ENCODE assay signal across 13 cellular contexts in genomic region chr11:16860632-16861031, GRCh38.
DNase-seq lines count a peak whose midpoint lies in the region; ATAC-seq and TF ChIP-seq lines count a peak whose summit lies in the region.
"Had no signal": no experiment of that assay in that cellular context is flagged by ENCODE, and none has a peak within 500 bp of the region (broad histone marks: within the 10 kb centered on the region; RNA-seq: fewer than 3 reads in every experiment).

No MANE protein-coding gene starts in this region.

- DNase-seq in G401 (ENCODE audit: low spot score) (peak; percentile 14), NCI-H69 (lab: John Stamatoyannopoulos, UW) (peak; percentile 15), choroid plexus epithelial cell (ENCODE audit: low read depth) (peak; percentile 25), renal cortical epithelial cell (ENCODE audit: low read depth) (peak; percentile 41), DMS79 treated with DMSO at 0.1 percent for 48 hours (lab: John Stamatoyannopoulos, UW) (no peak)
- DNase-seq: CD8-positive, alpha-beta memory T cell; HFFc6; NCI-H1092 treated with DMSO at 0.1 percent for 48 hours; NCI-H1694; NCI-H774 had no signal

- no peak for TF ChIP-seq CTCF in choroid plexus epithelial cell (conservative IDR thresholded peaks at IDR 0.05; ENCODE audit: low read depth, low read length)

- H3K4me3 ChIP-seq in choroid plexus epithelial cell (ENCODE audit: low read depth, low read length), result no peak overlapping the region
- H3K4me3 ChIP-seq: SJSA1 had no signal

- in situ Hi-C loops in G401 (cut with HindIII; ENCODE audit: low sequenced_read_pairs), result no loop called here

- no peak for ATAC-seq in GM21381 (IDR thresholded peaks at IDR 0.05; ENCODE audit: unreplicated experiment)
- ATAC-seq in GM18868 (IDR thresholded peaks at IDR 0.05; ENCODE audit: unreplicated experiment), result no peak
